ENCODE assay signal across 1 cellular context in the genomic region with DNA sequence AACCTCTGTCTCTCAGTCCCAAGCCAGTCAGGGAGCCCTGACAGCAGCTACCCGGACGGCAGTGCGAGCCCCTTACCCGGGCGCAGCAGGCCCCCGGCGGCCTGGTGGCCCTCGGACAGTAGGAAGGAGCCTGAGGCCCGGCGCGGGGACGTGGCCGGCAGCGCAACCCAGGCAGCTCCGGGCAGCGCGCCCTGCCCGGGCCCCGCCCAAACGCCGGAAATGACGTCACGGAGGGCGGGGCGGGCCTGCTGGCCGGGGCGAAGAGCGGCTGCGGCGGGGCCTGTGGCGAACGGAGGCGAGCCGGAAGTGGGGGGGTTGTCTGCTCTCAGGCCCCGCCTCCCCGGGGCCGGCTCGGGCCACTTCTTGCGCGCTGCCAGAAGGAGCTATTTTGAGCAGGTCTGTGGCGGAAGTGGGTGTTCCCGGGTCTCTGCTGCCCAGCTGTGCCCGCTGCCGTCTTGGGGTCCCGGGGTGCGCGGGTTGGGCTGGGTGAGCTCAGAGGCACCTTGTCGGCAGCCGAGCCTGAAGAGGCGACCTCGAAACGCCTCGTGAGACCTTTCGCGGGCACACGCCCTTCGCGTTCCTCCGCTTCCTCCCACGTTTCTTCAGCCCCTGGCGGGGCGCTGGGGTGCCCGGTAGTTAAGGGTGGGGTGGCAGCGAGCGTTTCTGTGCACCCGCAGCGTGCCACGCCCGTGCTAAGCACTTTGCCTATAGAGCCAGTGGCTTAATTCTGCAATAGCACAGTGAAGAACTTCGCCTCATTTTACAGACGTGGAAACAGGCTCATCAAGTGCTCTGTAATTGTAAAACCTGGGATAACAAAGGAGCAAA.
TF ChIP-seq lines count a peak whose summit lies in the region.

A gene (minus strand): TSS at position 193 of the 828 bp plus-strand sequence. CDS start 8,206 bp downstream, outside the sequence.

TF ChIP-seq in GM23338, 12 proteins besides CTCF, POLR2A, EP300 and RAD21:
- peak; percentile 94 for TF ChIP-seq POLR2AphosphoS5 (IDR thresholded peaks at IDR 0.05; ENCODE audit: low read depth)
- no peak for TF ChIP-seq NANOG (IDR thresholded peaks at IDR 0.05; ENCODE audit: borderline replicate concordance)
- no peak for TF ChIP-seq ZNF114 (CRISPR knock-in tag; IDR thresholded peaks at IDR 0.05)
- peak; percentile 97 for TF ChIP-seq CREB1 (CRISPR knock-in tag; IDR thresholded peaks at IDR 0.05; ENCODE audit: low read depth)
- TF ChIP-seq JUNB (IDR thresholded peaks at IDR 0.05; ENCODE audit: unreplicated experiment) = no peak
- no peak for TF ChIP-seq STAT1 (IDR thresholded peaks at IDR 0.05; ENCODE audit: unreplicated experiment)
- TF ChIP-seq, protein P1, sequence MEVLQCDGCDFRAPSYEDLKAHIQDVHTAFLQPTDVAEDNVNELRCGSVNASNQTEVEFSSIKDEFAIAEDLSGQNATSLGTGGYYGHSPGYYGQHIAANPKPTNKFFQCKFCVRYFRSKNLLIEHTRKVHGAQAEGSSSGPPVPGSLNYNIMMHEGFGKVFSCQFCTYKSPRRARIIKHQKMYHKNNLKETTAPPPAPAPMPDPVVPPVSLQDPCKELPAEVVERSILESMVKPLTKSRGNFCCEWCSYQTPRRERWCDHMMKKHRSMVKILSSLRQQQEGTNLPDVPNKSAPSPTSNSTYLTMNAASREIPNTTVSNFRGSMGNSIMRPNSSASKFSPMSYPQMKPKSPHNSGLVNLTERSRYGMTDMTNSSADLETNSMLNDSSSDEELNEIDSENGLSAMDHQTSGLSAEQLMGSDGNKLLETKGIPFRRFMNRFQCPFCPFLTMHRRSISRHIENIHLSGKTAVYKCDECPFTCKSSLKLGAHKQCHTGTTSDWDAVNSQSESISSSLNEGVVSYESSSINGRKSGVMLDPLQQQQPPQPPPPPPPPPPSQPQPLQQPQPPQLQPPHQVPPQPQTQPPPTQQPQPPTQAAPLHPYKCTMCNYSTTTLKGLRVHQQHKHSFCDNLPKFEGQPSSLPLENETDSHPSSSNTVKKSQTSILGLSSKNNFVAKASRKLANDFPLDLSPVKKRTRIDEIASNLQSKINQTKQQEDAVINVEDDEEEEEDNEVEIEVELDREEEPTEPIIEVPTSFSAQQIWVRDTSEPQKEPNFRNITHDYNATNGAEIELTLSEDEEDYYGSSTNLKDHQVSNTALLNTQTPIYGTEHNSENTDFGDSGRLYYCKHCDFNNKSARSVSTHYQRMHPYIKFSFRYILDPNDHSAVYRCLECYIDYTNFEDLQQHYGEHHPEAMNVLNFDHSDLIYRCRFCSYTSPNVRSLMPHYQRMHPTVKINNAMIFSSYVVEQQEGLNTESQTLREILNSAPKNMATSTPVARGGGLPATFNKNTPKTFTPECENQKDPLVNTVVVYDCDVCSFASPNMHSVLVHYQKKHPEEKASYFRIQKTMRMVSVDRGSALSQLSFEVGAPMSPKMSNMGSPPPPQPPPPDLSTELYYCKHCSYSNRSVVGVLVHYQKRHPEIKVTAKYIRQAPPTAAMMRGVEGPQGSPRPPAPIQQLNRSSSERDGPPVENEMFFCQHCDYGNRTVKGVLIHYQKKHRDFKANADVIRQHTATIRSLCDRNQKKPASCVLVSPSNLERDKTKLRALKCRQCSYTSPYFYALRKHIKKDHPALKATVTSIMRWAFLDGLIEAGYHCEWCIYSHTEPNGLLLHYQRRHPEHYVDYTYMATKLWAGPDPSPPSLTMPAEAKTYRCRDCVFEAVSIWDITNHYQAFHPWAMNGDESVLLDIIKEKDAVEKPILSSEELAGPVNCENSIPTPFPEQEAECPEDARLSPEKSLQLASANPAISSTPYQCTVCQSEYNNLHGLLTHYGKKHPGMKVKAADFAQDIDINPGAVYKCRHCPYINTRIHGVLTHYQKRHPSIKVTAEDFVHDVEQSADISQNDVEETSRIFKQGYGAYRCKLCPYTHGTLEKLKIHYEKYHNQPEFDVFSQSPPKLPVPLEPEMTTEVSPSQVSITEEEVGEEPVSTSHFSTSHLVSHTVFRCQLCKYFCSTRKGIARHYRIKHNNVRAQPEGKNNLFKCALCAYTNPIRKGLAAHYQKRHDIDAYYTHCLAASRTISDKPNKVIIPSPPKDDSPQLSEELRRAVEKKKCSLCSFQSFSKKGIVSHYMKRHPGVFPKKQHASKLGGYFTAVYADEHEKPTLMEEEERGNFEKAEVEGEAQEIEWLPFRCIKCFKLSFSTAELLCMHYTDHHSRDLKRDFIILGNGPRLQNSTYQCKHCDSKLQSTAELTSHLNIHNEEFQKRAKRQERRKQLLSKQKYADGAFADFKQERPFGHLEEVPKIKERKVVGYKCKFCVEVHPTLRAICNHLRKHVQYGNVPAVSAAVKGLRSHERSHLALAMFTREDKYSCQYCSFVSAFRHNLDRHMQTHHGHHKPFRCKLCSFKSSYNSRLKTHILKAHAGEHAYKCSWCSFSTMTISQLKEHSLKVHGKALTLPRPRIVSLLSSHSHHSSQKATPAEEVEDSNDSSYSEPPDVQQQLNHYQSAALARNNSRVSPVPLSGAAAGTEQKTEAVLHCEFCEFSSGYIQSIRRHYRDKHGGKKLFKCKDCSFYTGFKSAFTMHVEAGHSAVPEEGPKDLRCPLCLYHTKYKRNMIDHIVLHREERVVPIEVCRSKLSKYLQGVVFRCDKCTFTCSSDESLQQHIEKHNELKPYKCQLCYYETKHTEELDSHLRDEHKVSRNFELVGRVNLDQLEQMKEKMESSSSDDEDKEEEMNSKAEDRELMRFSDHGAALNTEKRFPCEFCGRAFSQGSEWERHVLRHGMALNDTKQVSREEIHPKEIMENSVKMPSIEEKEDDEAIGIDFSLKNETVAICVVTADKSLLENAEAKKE (CRISPR knock-in tag; IDR thresholded peaks at IDR 0.05) = no peak
- TF ChIP-seq EZH2 (IDR thresholded peaks at IDR 0.05; ENCODE audit: low read depth, unreplicated experiment) = no peak
- TF ChIP-seq, protein P2, sequence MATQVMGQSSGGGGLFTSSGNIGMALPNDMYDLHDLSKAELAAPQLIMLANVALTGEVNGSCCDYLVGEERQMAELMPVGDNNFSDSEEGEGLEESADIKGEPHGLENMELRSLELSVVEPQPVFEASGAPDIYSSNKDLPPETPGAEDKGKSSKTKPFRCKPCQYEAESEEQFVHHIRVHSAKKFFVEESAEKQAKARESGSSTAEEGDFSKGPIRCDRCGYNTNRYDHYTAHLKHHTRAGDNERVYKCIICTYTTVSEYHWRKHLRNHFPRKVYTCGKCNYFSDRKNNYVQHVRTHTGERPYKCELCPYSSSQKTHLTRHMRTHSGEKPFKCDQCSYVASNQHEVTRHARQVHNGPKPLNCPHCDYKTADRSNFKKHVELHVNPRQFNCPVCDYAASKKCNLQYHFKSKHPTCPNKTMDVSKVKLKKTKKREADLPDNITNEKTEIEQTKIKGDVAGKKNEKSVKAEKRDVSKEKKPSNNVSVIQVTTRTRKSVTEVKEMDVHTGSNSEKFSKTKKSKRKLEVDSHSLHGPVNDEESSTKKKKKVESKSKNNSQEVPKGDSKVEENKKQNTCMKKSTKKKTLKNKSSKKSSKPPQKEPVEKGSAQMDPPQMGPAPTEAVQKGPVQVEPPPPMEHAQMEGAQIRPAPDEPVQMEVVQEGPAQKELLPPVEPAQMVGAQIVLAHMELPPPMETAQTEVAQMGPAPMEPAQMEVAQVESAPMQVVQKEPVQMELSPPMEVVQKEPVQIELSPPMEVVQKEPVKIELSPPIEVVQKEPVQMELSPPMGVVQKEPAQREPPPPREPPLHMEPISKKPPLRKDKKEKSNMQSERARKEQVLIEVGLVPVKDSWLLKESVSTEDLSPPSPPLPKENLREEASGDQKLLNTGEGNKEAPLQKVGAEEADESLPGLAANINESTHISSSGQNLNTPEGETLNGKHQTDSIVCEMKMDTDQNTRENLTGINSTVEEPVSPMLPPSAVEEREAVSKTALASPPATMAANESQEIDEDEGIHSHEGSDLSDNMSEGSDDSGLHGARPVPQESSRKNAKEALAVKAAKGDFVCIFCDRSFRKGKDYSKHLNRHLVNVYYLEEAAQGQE (IDR thresholded peaks at IDR 0.05; ENCODE audit: unreplicated experiment) = peak; percentile 18
- no peak for TF ChIP-seq EZH2phosphoT487 (IDR thresholded peaks at IDR 0.05; ENCODE audit: unreplicated experiment)
- TF ChIP-seq ZNF331 (CRISPR knock-in tag; IDR thresholded peaks at IDR 0.05; ENCODE audit: low read depth) = no peak
- TF ChIP-seq, protein P3, sequence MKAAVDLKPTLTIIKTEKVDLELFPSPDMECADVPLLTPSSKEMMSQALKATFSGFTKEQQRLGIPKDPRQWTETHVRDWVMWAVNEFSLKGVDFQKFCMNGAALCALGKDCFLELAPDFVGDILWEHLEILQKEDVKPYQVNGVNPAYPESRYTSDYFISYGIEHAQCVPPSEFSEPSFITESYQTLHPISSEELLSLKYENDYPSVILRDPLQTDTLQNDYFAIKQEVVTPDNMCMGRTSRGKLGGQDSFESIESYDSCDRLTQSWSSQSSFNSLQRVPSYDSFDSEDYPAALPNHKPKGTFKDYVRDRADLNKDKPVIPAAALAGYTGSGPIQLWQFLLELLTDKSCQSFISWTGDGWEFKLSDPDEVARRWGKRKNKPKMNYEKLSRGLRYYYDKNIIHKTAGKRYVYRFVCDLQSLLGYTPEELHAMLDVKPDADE (IDR thresholded peaks at IDR 0.05) = 0 out of 2 replicates have a peak, but pooled peaks have one; percentile 36
